18 cellular contexts compared by ENCODE assay signal in the genomic region with DNA sequence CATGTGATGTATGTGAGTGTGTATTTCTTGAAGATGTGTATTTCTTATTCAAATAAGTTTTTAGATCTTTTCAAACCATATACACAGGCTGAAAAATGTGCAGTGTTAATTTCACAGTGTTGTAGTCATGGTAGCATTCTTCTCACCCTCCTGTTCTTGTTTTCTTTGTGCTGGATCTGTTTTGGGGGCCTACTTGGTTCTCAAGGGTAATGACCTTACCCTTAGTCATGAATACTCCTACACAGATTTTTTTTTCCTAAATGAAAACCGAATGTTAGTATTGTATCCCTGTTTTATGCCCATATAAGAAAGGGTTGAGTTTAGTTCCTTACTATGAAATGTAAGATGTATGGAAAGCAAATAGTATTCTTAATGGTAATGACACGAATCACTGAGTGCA.
A peak's percentile ranks its signal among the peaks of the same experiment; 100 is the strongest.
DNase-seq lines count a peak whose midpoint lies in the region; ATAC-seq and TF ChIP-seq lines count a peak whose summit lies in the region.
"Had no signal": no experiment of that assay in that cellular context is flagged by ENCODE, and none has a peak within 500 bp of the region (broad histone marks: within the 10 kb centered on the region; RNA-seq: fewer than 3 reads in every experiment).

No MANE protein-coding gene starts in this region.

- H4K20me1 ChIP-seq in osteoblast (ENCODE audit: insufficient read depth, low read length): no peaks in the 10 kb centered on the region

- DNase-seq in EL (peak; percentile 6), M059J (ENCODE audit: low read depth) (peak; percentile 3), caudate nucleus (lab: John Stamatoyannopoulos, UW) (no peak), osteoblast (ENCODE audit: insufficient read length, low spot score, missing footprints) (no peak), NCI-H748 (lab: John Stamatoyannopoulos, UW; ENCODE audit: unreplicated experiment) (no peak), NK-92 (lab: John Stamatoyannopoulos, UW; ENCODE audit: unreplicated experiment) (no peak), upper lobe of left lung (no peak)
- DNase-seq in stimulated activated CD4-positive, alpha-beta T cell treated with anti-CD3 and anti-CD28 coated beads, Interleukin-1b, Interleukin-23, amount 100 ng/mL, for 48 hours: no peak
- DNase-seq: activated CD4-positive, alpha-beta memory T cell treated with anti-CD3 and anti-CD28 coated beads for 36 hours; activated gamma-delta T cell; adrenal gland; CD4-positive, CD25-positive, alpha-beta regulatory T cell; central memory CD4-positive, alpha-beta T cell; islet precursor cell; NCI-H2081 treated with DMSO at 0.1 percent for 48 hours; stimulated activated naive B cell treated with anti-CD40 and anti-IgM and Interleukin-4, amounts not matched to agents 10 μg/mL and 1 μg/mL and 100 μg/mL, for 72 hours had no signal

- no peak for ATAC-seq in upper lobe of left lung (ENCODE audit: low FRiP score in 2 of 2)
- ATAC-seq: gastroesophageal sphincter; stimulated activated naive B cell treated with anti-CD40 and anti-IgM and Interleukin-4, amounts not matched to agents 10 μg/mL and 1 μg/mL and 100 μg/mL, for 72 hours had no signal

- H3K4me2 ChIP-seq in osteoblast (ENCODE audit: insufficient read depth, low read length): peak overlapping the region; percentile 56

- 89% methylated on average over 2 of the region's 2 CpGs for WGBS in upper lobe of left lung, 2 donors

- H2AFZ ChIP-seq in osteoblast (ENCODE audit: low read length): no peak overlapping the region

- H3K79me2 ChIP-seq in osteoblast (ENCODE audit: insufficient read depth, low read length): peaks cover 3% of the 10 kb centered on the region

- TF ChIP-seq CTCF in osteoblast (IDR thresholded peaks at IDR 0.05; ENCODE audit: extremely low read depth, low read depth, low read length) (no peak), upper lobe of left lung (IDR thresholded peaks at IDR 0.05) (no peak)

- no peak for TF ChIP-seq EP300 in upper lobe of left lung (IDR thresholded peaks at IDR 0.05)

- H3K27ac ChIP-seq in caudate nucleus (ENCODE audit: low read depth, low read length): peak overlapping the region; percentile 20
- peak overlapping the region; percentile 98 for H3K27ac ChIP-seq in osteoblast (ENCODE audit: low read depth, low read length)
- no peak overlapping the region for H3K27ac ChIP-seq in upper lobe of left lung
- H3K27ac ChIP-seq: adrenal gland, gastroesophageal sphincter had no signal

- H3K4me1 ChIP-seq in osteoblast (ENCODE audit: insufficient read depth, low read length) (peaks cover 53% of the 10 kb centered on the region), upper lobe of left lung (peaks cover 0 to 7% (median 5%) of the 10 kb centered on the region in 4 donors)

- no peak for TF ChIP-seq POLR2A in upper lobe of left lung (IDR thresholded peaks at IDR 0.05)

- H3K9me3 ChIP-seq in osteoblast (ENCODE audit: low read depth, low read length): no peaks in the 10 kb centered on the region
- no peaks in the 10 kb centered on the region for H3K9me3 ChIP-seq in upper lobe of left lung
- H3K9me3 ChIP-seq: adrenal gland, gastroesophageal sphincter had no signal

- no peaks in the 10 kb centered on the region for H3K27me3 ChIP-seq in osteoblast (ENCODE audit: insufficient read depth, low read length)
- no peaks in the 10 kb centered on the region for H3K27me3 ChIP-seq in upper lobe of left lung
- H3K27me3 ChIP-seq: adrenal gland, gastroesophageal sphincter had no signal

- H3K36me3 ChIP-seq in osteoblast (ENCODE audit: insufficient read depth, low read length): peaks cover 9% of the 10 kb centered on the region
- peaks cover 0 to 12% (median 5%) of the 10 kb centered on the region in 4 donors for H3K36me3 ChIP-seq in upper lobe of left lung

- no peak overlapping the region for H3K4me3 ChIP-seq in osteoblast (ENCODE audit: insufficient read depth, low read length)
- H3K4me3 ChIP-seq in upper lobe of left lung: no peak overlapping the region
- H3K4me3 ChIP-seq: adrenal gland, gastroesophageal sphincter, skin epidermis had no signal

Comparison
In these comparisons a context has a peak if more than half of its experiments do, and no peak if none do; other contexts are left out.
1. DNase-seq: peak in EL (single experiment) and M059J (single experiment); none in caudate nucleus (0 of 61), osteoblast (single experiment), NCI-H748 (single experiment), NK-92 (single experiment), stimulated activated CD4-positive, alpha-beta T cell treated with anti-CD3 and anti-CD28 coated beads, Interleukin-1b, Interleukin-23, amount 100 ng/mL, for 48 hours (single experiment) and upper lobe of left lung (0 of 2).
2. H3K27ac ChIP-seq: peak in caudate nucleus (single experiment) and osteoblast (single experiment); none in upper lobe of left lung (0 of 4).